Comparison of ENCODE assay signal across 8 cellular contexts in genomic region chr15:21355944-21356343, GRCh38.
DNase-seq lines count a peak whose midpoint lies in the region; ATAC-seq and TF ChIP-seq lines count a peak whose summit lies in the region.
"Not testable (repeated sequence)": the region's sequence is repeated elsewhere in the genome, so short reads cannot be mapped to it uniquely, and the experiment has no call there.

No MANE protein-coding gene starts in this region.

- H3K4me3 ChIP-seq in left lung, lower lobe of right lung, sigmoid colon, upper lobe of right lung: not testable (repeated sequence)

- not testable (repeated sequence) for H3K36me3 Mint-ChIP-seq in activated CD4-positive, alpha-beta T cell treated with anti-CD3 and anti-CD28 coated beads, Interleukin-2, amount 10 ng/mL, durations not matched to agents 24 days and 14 days (ENCODE audit: low read depth); osteocyte (ENCODE audit: unreplicated experiment)

- not testable (repeated sequence) for TF ChIP-seq CTCF in left lung (IDR thresholded peaks at IDR 0.05); lower lobe of right lung (IDR thresholded peaks at IDR 0.05); osteocyte (IDR thresholded peaks at IDR 0.05); sigmoid colon (IDR thresholded peaks at IDR 0.05); upper lobe of right lung (IDR thresholded peaks at IDR 0.05)

- not testable (repeated sequence) for H3K9me3 Mint-ChIP-seq in activated CD4-positive, alpha-beta T cell treated with anti-CD3 and anti-CD28 coated beads, Interleukin-2, amount 10 ng/mL, durations not matched to agents 24 days and 14 days; osteocyte (ENCODE audit: unreplicated experiment)

- H3K27me3 Mint-ChIP-seq in activated CD4-positive, alpha-beta T cell treated with anti-CD3 and anti-CD28 coated beads, Interleukin-2, amount 10 ng/mL, durations not matched to agents 24 days and 14 days; osteocyte (ENCODE audit: unreplicated experiment): not testable (repeated sequence)

- TF ChIP-seq EP300 in sigmoid colon (IDR thresholded peaks at IDR 0.05), result not testable (repeated sequence)

- not testable (repeated sequence) for H3K4me1 ChIP-seq in left lung, lower lobe of right lung, sigmoid colon, upper lobe of right lung

- H3K4me3 Mint-ChIP-seq in activated CD4-positive, alpha-beta T cell treated with anti-CD3 and anti-CD28 coated beads, Interleukin-2, amount 10 ng/mL, durations not matched to agents 24 days and 14 days; osteocyte (ENCODE audit: unreplicated experiment): not testable (repeated sequence)

- DNase-seq in activated CD4-positive, alpha-beta T cell treated with anti-CD3 and anti-CD28 coated beads, Interleukin-2, amount 10 ng/mL, durations not matched to agents 24 days and 14 days, result peak; percentile 54
- DNase-seq in activated effector memory CD4-positive, alpha-beta T cell treated with anti-CD3 and anti-CD28 coated beads, Interleukin-2, amount 50 U/mL, for 16 hours, result peak; percentile 1
- DNase-seq in Right ventricle myocardium superior, result peak; percentile 20
- peak; percentile 0 to 12 for DNase-seq in left lung
- peak; percentile 28 for DNase-seq in lower lobe of right lung
- peak; percentile 68 for DNase-seq in osteocyte (ENCODE audit: extremely low spot score, unreplicated experiment)
- peak; percentile 30 for DNase-seq in sigmoid colon
- DNase-seq in upper lobe of right lung, result peak; percentile 46

- H3K27ac ChIP-seq in left lung, lower lobe of right lung, sigmoid colon, upper lobe of right lung: not testable (repeated sequence)

- not testable (repeated sequence) for TF ChIP-seq POLR2A in sigmoid colon (IDR thresholded peaks at IDR 0.05)

- H3K4me1 Mint-ChIP-seq in activated CD4-positive, alpha-beta T cell treated with anti-CD3 and anti-CD28 coated beads, Interleukin-2, amount 10 ng/mL, durations not matched to agents 24 days and 14 days; osteocyte (ENCODE audit: unreplicated experiment): not testable (repeated sequence)

- intact Hi-C loops in activated CD4-positive, alpha-beta T cell treated with anti-CD3 and anti-CD28 coated beads, Interleukin-2, amount 10 ng/mL, durations not matched to agents 24 days and 14 days (cut with micrococcal nuclease); Right ventricle myocardium superior (cut with DNase I); left lung (cut with DNase I); lower lobe of right lung (cut with DNase I); sigmoid colon (cut with DNase I); upper lobe of right lung (cut with DNase I): not testable (repeated sequence)

- not testable (repeated sequence) for H3K27ac Mint-ChIP-seq in activated CD4-positive, alpha-beta T cell treated with anti-CD3 and anti-CD28 coated beads, Interleukin-2, amount 10 ng/mL, durations not matched to agents 24 days and 14 days; osteocyte (ENCODE audit: unreplicated experiment)

- not testable (repeated sequence) for H3K36me3 ChIP-seq in left lung, lower lobe of right lung, sigmoid colon, upper lobe of right lung

- not testable (repeated sequence) for H3K27me3 ChIP-seq in left lung; lower lobe of right lung (ENCODE audit: low read depth); sigmoid colon; upper lobe of right lung

- H3K9me3 ChIP-seq in left lung, lower lobe of right lung, sigmoid colon, upper lobe of right lung: not testable (repeated sequence)

- ATAC-seq in Right ventricle myocardium superior (ENCODE audit: poor library complexity); left lung; lower lobe of right lung; upper lobe of right lung: not testable (repeated sequence)

- WGBS in sigmoid colon, 2 donors, result 77 to 82% methylated on average over 3 to 4 of the region's 6 CpGs

Comparison
In these comparisons a context has a peak if more than half of its experiments do, and no peak if none do; other contexts are left out.
1. DNase-seq: peak in every context shown above with its lines; median percentile 68 in osteocyte; 54 in activated CD4-positive, alpha-beta T cell treated with anti-CD3 and anti-CD28 coated beads, Interleukin-2, amount 10 ng/mL, durations not matched to agents 24 days and 14 days; 46 in upper lobe of right lung; 30 in sigmoid colon; 28 in lower lobe of right lung; 20 in Right ventricle myocardium superior; 6 in left lung; 1 in activated effector memory CD4-positive, alpha-beta T cell treated with anti-CD3 and anti-CD28 coated beads, Interleukin-2, amount 50 U/mL, for 16 hours.